In genomic region chr1:161176468-161177111, GRCh38 we compare ENCODE assay signal across 8 cellular contexts. TPM values are rescaled to one million over a fixed set of nuclear protein-coding genes. Genes with fewer than 3 reads are reported as not detected.
A peak's percentile ranks its signal among the peaks of the same experiment; 100 is the strongest.
DNase-seq lines count a peak whose midpoint lies in the region.

No MANE protein-coding gene starts in this region.

- H3K9me3 Mint-ChIP-seq in activated CD4-positive, alpha-beta T cell treated with anti-CD3 and anti-CD28 coated beads, Interleukin-2, amount 10 ng/mL, durations not matched to agents 24 days and 14 days: no peaks in the 10 kb centered on the region
- H3K9me3 Mint-ChIP-seq in activated naive CD8-positive, alpha-beta T cell treated with anti-CD3 and anti-CD28 coated beads for 36 hours: no peaks in the 10 kb centered on the region

- peaks cover 50% of the 10 kb centered on the region for H3K36me3 Mint-ChIP-seq in activated CD4-positive, alpha-beta T cell treated with anti-CD3 and anti-CD28 coated beads, Interleukin-2, amount 10 ng/mL, durations not matched to agents 24 days and 14 days (ENCODE audit: low read depth)
- peaks cover 31% of the 10 kb centered on the region for H3K36me3 Mint-ChIP-seq in activated naive CD8-positive, alpha-beta T cell treated with anti-CD3 and anti-CD28 coated beads for 36 hours

- intact Hi-C loops in activated CD4-positive, alpha-beta T cell treated with anti-CD3 and anti-CD28 coated beads, Interleukin-2, amount 10 ng/mL, durations not matched to agents 24 days and 14 days (cut with micrococcal nuclease): loop anchor here (1.0 to 2.0 kb wide), 2 partner anchors 10 to 18 kb away; partner anchors contain the start of genes PPOX and USP21

- H3K27ac Mint-ChIP-seq in activated CD4-positive, alpha-beta T cell treated with anti-CD3 and anti-CD28 coated beads, Interleukin-2, amount 10 ng/mL, durations not matched to agents 24 days and 14 days: peak overlapping the region; percentile 100
- H3K27ac Mint-ChIP-seq in activated naive CD8-positive, alpha-beta T cell treated with anti-CD3 and anti-CD28 coated beads for 36 hours: peak overlapping the region; percentile 93

- H3K4me1 Mint-ChIP-seq in activated CD4-positive, alpha-beta T cell treated with anti-CD3 and anti-CD28 coated beads, Interleukin-2, amount 10 ng/mL, durations not matched to agents 24 days and 14 days: peaks cover 54% of the 10 kb centered on the region
- H3K4me1 Mint-ChIP-seq in activated naive CD8-positive, alpha-beta T cell treated with anti-CD3 and anti-CD28 coated beads for 36 hours: peaks cover 51% of the 10 kb centered on the region

- peak overlapping the region; percentile 92 for H3K27ac ChIP-seq in substantia nigra (ENCODE audit: low read depth, low read length, poor library complexity, severe bottlenecking)

- H3K4me3 Mint-ChIP-seq in activated CD4-positive, alpha-beta T cell treated with anti-CD3 and anti-CD28 coated beads, Interleukin-2, amount 10 ng/mL, durations not matched to agents 24 days and 14 days: peak overlapping the region; percentile 100
- peak overlapping the region; percentile 96 for H3K4me3 Mint-ChIP-seq in activated naive CD8-positive, alpha-beta T cell treated with anti-CD3 and anti-CD28 coated beads for 36 hours

- DNase-seq in activated CD4-positive, alpha-beta T cell treated with anti-CD3 and anti-CD28 coated beads, Interleukin-2, amount 10 ng/mL, durations not matched to agents 24 days and 14 days: no peak
- no peak for DNase-seq in activated CD4-positive, alpha-beta T cell treated with anti-CD3 and anti-CD28 coated beads, Interleukin-2, amount 50 U/mL, for 4 hours
- DNase-seq in activated naive CD8-positive, alpha-beta T cell treated with anti-CD3 and anti-CD28 coated beads for 36 hours: no peak
- DNase-seq in iPS-NIHi11 (ENCODE audit: low spot score): peak; percentile 14
- peak in 1 of 49 donors; percentile 10 for DNase-seq in substantia nigra (lab: John Stamatoyannopoulos, UW)
- no peak for DNase-seq in SW480 (ENCODE audit: low spot score)
- no peak for DNase-seq in 8988T
- no peak for DNase-seq in NCI-H526 treated with DMSO at 0.1 percent for 48 hours (lab: John Stamatoyannopoulos, UW)

- H3K27me3 Mint-ChIP-seq in activated CD4-positive, alpha-beta T cell treated with anti-CD3 and anti-CD28 coated beads, Interleukin-2, amount 10 ng/mL, durations not matched to agents 24 days and 14 days: no peaks in the 10 kb centered on the region
- no peaks in the 10 kb centered on the region for H3K27me3 Mint-ChIP-seq in activated naive CD8-positive, alpha-beta T cell treated with anti-CD3 and anti-CD28 coated beads for 36 hours

RNA-seq across cellular contexts. Expression of gene B4GALT3, which starts 0.7 kb away (rescaled TPM):
- total RNA-seq in activated CD4-positive, alpha-beta T cell treated with anti-CD3 and anti-CD28 coated beads, Interleukin-2, amount 10 ng/mL, durations not matched to agents 24 days and 14 days: 65.1 and 69.9 TPM in 2 replicates
- 10 to 100 TPM; 49.5 to 53.9 TPM for total RNA-seq in activated naive CD8-positive, alpha-beta T cell treated with anti-CD3 and anti-CD28 coated beads for 36 hours

RNA-seq across cellular contexts. Expression of gene PPOX, which starts 10.4 kb away (rescaled TPM):
- total RNA-seq in activated CD4-positive, alpha-beta T cell treated with anti-CD3 and anti-CD28 coated beads, Interleukin-2, amount 10 ng/mL, durations not matched to agents 24 days and 14 days: 28.6 and 31.1 TPM in 2 replicates
- total RNA-seq in activated naive CD8-positive, alpha-beta T cell treated with anti-CD3 and anti-CD28 coated beads for 36 hours: 10 to 100 TPM; 20.1 to 20.8 TPM

RNA-seq across cellular contexts. Expression of gene USP21, which starts 17.3 kb away (rescaled TPM):
- 32.7 and 34.7 TPM in 2 replicates for total RNA-seq in activated CD4-positive, alpha-beta T cell treated with anti-CD3 and anti-CD28 coated beads, Interleukin-2, amount 10 ng/mL, durations not matched to agents 24 days and 14 days
- 10 to 100 TPM; 24.2 to 25.4 TPM for total RNA-seq in activated naive CD8-positive, alpha-beta T cell treated with anti-CD3 and anti-CD28 coated beads for 36 hours

RNA-seq across cellular contexts. Expression of gene ADAMTS4, which starts 22.3 kb away (rescaled TPM):
- 0.33 and 0.66 TPM in 2 replicates for total RNA-seq in activated CD4-positive, alpha-beta T cell treated with anti-CD3 and anti-CD28 coated beads, Interleukin-2, amount 10 ng/mL, durations not matched to agents 24 days and 14 days
- total RNA-seq in activated naive CD8-positive, alpha-beta T cell treated with anti-CD3 and anti-CD28 coated beads for 36 hours: 1 to 10 TPM; 2.5 to 3.8 TPM

RNA-seq across cellular contexts. Expression of gene UFC1, which starts 22.8 kb away (rescaled TPM):
- 84.2 and 86.6 TPM in 2 replicates for total RNA-seq in activated CD4-positive, alpha-beta T cell treated with anti-CD3 and anti-CD28 coated beads, Interleukin-2, amount 10 ng/mL, durations not matched to agents 24 days and 14 days
- total RNA-seq in activated naive CD8-positive, alpha-beta T cell treated with anti-CD3 and anti-CD28 coated beads for 36 hours: 10 to 100 TPM; 89.9 to 92.8 TPM
